In the genomic region with DNA sequence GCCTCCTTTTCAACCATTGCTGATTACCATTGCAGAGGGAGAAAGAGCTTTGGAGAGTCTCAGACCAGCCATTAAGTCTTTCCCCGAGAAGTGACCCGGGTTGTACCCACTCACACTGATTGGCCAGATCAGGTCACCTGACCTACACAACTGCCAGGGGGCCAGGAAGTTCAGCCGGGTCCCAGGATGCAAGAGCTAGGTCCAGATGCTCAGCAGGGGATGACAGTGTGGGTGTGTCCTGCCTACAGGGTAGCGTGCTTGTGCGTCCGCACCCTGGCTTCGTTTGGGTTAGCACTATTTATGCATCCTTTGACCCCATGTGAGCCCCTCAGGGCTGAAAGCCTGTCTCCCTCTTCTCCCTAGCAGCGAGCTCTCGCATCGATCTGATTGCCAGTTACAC, we compare ENCODE assay signal across 17 cellular contexts.
"Had no signal": no experiment of that assay in that cellular context is flagged by ENCODE, and none has a peak within 500 bp of the region (broad histone marks: within the 10 kb centered on the region; RNA-seq: fewer than 3 reads in every experiment).

No MANE protein-coding gene starts in this region.

- H3K36me3 ChIP-seq: lower lobe of right lung, neutrophil, SJSA1, suprapubic skin had no signal

- H3K27ac ChIP-seq: lower lobe of right lung, neutrophil, parathyroid adenoma, SJSA1, skin epidermis, suprapubic skin had no signal

- ATAC-seq: activated naive CD8-positive, alpha-beta T cell treated with anti-CD3 and anti-CD28 coated beads, Interleukin-2, amount 50 U/mL, for 24 hours; lower lobe of right lung; natural killer cell; stimulated activated naive CD8-positive, alpha-beta T cell treated with anti-CD3 and anti-CD28 coated beads, Interleukin-15, amount 100 ng/mL, for 72 hours had no signal

- DNase-seq: activated CD4-positive, alpha-beta T cell treated with anti-CD3 and anti-CD28 coated beads, Interleukin-2, amount 10 ng/mL, durations not matched to agents 7 days and 5 days; activated naive CD4-positive, alpha-beta T cell treated with anti-CD3 and anti-CD28 coated beads, Interleukin-2, amount 10 ng/mL, durations not matched to agents 7 days and 5 days; activated naive CD8-positive, alpha-beta T cell treated with anti-CD3 and anti-CD28 coated beads, Interleukin-2, amount 50 U/mL, for 24 hours; anterior cingulate cortex; central memory CD4-positive, alpha-beta T cell; immature natural killer cell; lower lobe of right lung; natural killer cell; stimulated activated CD4-positive, alpha-beta T cell treated with anti-CD3 and anti-CD28 coated beads, Interleukin-15, amount 100 ng/mL, for 24 hours; stimulated activated CD4-positive, alpha-beta T cell treated with anti-CD3 and anti-CD28 coated beads, Interleukin-4, amount 100 ng/mL, for 1 hour; stimulated activated naive CD8-positive, alpha-beta T cell treated with anti-CD3 and anti-CD28 coated beads, Interleukin-15, amount 100 ng/mL, for 72 hours; trophoblast cell had no signal

- H3K4me1 ChIP-seq: lower lobe of right lung, parathyroid adenoma, SJSA1, suprapubic skin had no signal

- H3K27me3 ChIP-seq: SJSA1, suprapubic skin had no signal

- H3K9me3 ChIP-seq: lower lobe of right lung, neutrophil, SJSA1, suprapubic skin had no signal

- H3K4me3 ChIP-seq: lower lobe of right lung, SJSA1, skin epidermis, suprapubic skin had no signal
